ENCODE assay signal across 19 cellular contexts in genomic region chr21:34979383-34979782, GRCh38.
A peak's percentile ranks its signal among the peaks of the same experiment; 100 is the strongest.
DNase-seq lines count a peak whose midpoint lies in the region; ATAC-seq lines count a peak whose summit lies in the region.
"Had no signal": no experiment of that assay in that cellular context is flagged by ENCODE, and none has a peak within 500 bp of the region (broad histone marks: within the 10 kb centered on the region; RNA-seq: fewer than 3 reads in every experiment).

No MANE protein-coding gene starts in this region.

- H3K4me3 Mint-ChIP-seq in activated naive CD4-positive, alpha-beta T cell treated with anti-CD3 and anti-CD28 coated beads, Interleukin-2, amount 50 U/mL, for 24 hours, result no peak overlapping the region
- H3K4me3 Mint-ChIP-seq in activated T-helper 2 cell treated with anti-CD3 and anti-CD28 coated beads, Interferon-gamma antibody, Interleukin-2, Interleukin-4, amounts not matched to agents 10 μg/mL and 5 μg/mL and 100 μg/mL, durations not matched to agents 14 hours and 24 hours and 36 hours (ENCODE audit: low read depth), result no peak overlapping the region
- H3K4me3 Mint-ChIP-seq: CD8-positive, alpha-beta T cell; HFFc6 had no signal

- no peaks in the 10 kb centered on the region for H3K27me3 Mint-ChIP-seq in activated naive CD4-positive, alpha-beta T cell treated with anti-CD3 and anti-CD28 coated beads, Interleukin-2, amount 50 U/mL, for 24 hours
- H3K27me3 Mint-ChIP-seq in activated T-helper 2 cell treated with anti-CD3 and anti-CD28 coated beads, Interferon-gamma antibody, Interleukin-2, Interleukin-4, amounts not matched to agents 10 μg/mL and 5 μg/mL and 100 μg/mL, durations not matched to agents 14 hours and 24 hours and 36 hours (ENCODE audit: low read depth), result no peaks in the 10 kb centered on the region

- ATAC-seq in HG03432 (IDR thresholded peaks at IDR 0.05; ENCODE audit: unreplicated experiment), result no peak
- ATAC-seq: CD8-positive, alpha-beta T cell; SK-N-SH treated with all-trans-retinoic acid at 6 μM for 48 hours had no signal

- intact Hi-C loops in activated T-helper 2 cell treated with anti-CD3 and anti-CD28 coated beads, Interferon-gamma antibody, Interleukin-2, Interleukin-4, amounts not matched to agents 10 μg/mL and 5 μg/mL and 100 μg/mL, durations not matched to agents 14 hours and 24 hours and 36 hours (cut with micrococcal nuclease), result no loop called here

- DNase-seq in activated naive CD4-positive, alpha-beta T cell treated with Interleukin-2 at 50 U/mL for 16 hours, result no peak
- DNase-seq in KG1 (lab: John Stamatoyannopoulos, UW) (peak; percentile 6), NCI-H2196 treated with DMSO at 0.1 percent for 48 hours (lab: John Stamatoyannopoulos, UW; ENCODE audit: unreplicated experiment) (no peak), islet precursor cell (no peak)
- no peak for DNase-seq in activated T-helper 2 cell treated with anti-CD3 and anti-CD28 coated beads, Interferon-gamma antibody, Interleukin-2, Interleukin-4, amounts not matched to agents 10 μg/mL and 5 μg/mL and 100 μg/mL, durations not matched to agents 14 hours and 24 hours and 36 hours (ENCODE audit: low spot score)
- DNase-seq: CD8-positive, alpha-beta T cell; DMS79; H7; HFFc6; Karpas-422; MG63; NCI-H1048; NCI-H146; NCI-H226; NCI-H524; SHP77 had no signal

- H3K4me1 Mint-ChIP-seq in activated naive CD4-positive, alpha-beta T cell treated with anti-CD3 and anti-CD28 coated beads, Interleukin-2, amount 50 U/mL, for 24 hours, result peaks cover 79% of the 10 kb centered on the region
- H3K4me1 Mint-ChIP-seq in activated T-helper 2 cell treated with anti-CD3 and anti-CD28 coated beads, Interferon-gamma antibody, Interleukin-2, Interleukin-4, amounts not matched to agents 10 μg/mL and 5 μg/mL and 100 μg/mL, durations not matched to agents 14 hours and 24 hours and 36 hours (ENCODE audit: low read depth), result peaks cover 73% of the 10 kb centered on the region

- peaks cover 27% of the 10 kb centered on the region for H3K36me3 Mint-ChIP-seq in activated naive CD4-positive, alpha-beta T cell treated with anti-CD3 and anti-CD28 coated beads, Interleukin-2, amount 50 U/mL, for 24 hours
- peaks cover 62% of the 10 kb centered on the region for H3K36me3 Mint-ChIP-seq in activated T-helper 2 cell treated with anti-CD3 and anti-CD28 coated beads, Interferon-gamma antibody, Interleukin-2, Interleukin-4, amounts not matched to agents 10 μg/mL and 5 μg/mL and 100 μg/mL, durations not matched to agents 14 hours and 24 hours and 36 hours (ENCODE audit: low read depth)

- H3K27ac Mint-ChIP-seq in activated naive CD4-positive, alpha-beta T cell treated with anti-CD3 and anti-CD28 coated beads, Interleukin-2, amount 50 U/mL, for 24 hours, result peak overlapping the region; percentile 20
- peak overlapping the region; percentile 31 for H3K27ac Mint-ChIP-seq in activated T-helper 2 cell treated with anti-CD3 and anti-CD28 coated beads, Interferon-gamma antibody, Interleukin-2, Interleukin-4, amounts not matched to agents 10 μg/mL and 5 μg/mL and 100 μg/mL, durations not matched to agents 14 hours and 24 hours and 36 hours
- H3K27ac Mint-ChIP-seq: CD8-positive, alpha-beta T cell had no signal

- no peaks in the 10 kb centered on the region for H3K9me3 Mint-ChIP-seq in activated naive CD4-positive, alpha-beta T cell treated with anti-CD3 and anti-CD28 coated beads, Interleukin-2, amount 50 U/mL, for 24 hours
- no peaks in the 10 kb centered on the region for H3K9me3 Mint-ChIP-seq in activated T-helper 2 cell treated with anti-CD3 and anti-CD28 coated beads, Interferon-gamma antibody, Interleukin-2, Interleukin-4, amounts not matched to agents 10 μg/mL and 5 μg/mL and 100 μg/mL, durations not matched to agents 14 hours and 24 hours and 36 hours
- H3K9me3 Mint-ChIP-seq: CD8-positive, alpha-beta T cell; HFFc6 had no signal
